Comparison of ENCODE assay signal across 17 cellular contexts in the genomic region with DNA sequence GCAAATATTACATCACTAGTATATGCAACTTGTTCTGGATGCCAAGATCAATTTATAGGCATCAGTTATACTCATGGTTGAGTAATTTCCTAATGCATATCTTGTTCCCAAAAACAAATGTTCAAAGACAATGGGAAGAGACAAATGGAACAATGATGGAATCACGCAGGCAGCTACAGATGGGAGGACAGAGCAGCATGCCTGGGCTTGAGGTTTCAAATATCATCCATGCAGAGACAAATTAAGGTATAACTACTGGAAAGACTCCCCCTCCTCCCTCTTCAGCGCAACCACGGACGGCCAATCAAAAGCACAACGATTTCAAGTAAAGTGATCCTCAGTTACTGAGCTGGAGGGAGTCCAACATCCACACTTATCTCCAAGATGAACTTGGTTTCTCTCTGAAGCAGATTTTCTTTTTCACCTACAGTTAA.
DNase-seq lines count a peak whose midpoint lies in the region; ATAC-seq and TF ChIP-seq lines count a peak whose summit lies in the region.
"Had no signal": no experiment of that assay in that cellular context is flagged by ENCODE, and none has a peak within 500 bp of the region (broad histone marks: within the 10 kb centered on the region; RNA-seq: fewer than 3 reads in every experiment).

No MANE protein-coding gene starts in this region.

- ATAC-seq in foreskin keratinocyte (peak; percentile 77), upper lobe of right lung (no peak), HG03342 (IDR thresholded peaks at IDR 0.05; ENCODE audit: unreplicated experiment) (no peak)
- ATAC-seq: PC-3; stimulated activated naive CD8-positive, alpha-beta T cell treated with anti-CD3 and anti-CD28 coated beads, Interleukin-15, Interleukin-2, amounts not matched to agents 100 U/mL and 50 U/mL, for 24 hours had no signal

- H3K27ac ChIP-seq in cardiac muscle cell = peak overlapping the region; percentile 88
- H3K27ac ChIP-seq in SJCRH30 = peak overlapping the region; percentile 3
- H3K27ac ChIP-seq in foreskin keratinocyte = peak overlapping the region; percentile 10
- H3K27ac ChIP-seq in subcutaneous abdominal adipose tissue (ENCODE audit: low read depth, low read length) = peak overlapping the region; percentile 18
- no peak overlapping the region for H3K27ac ChIP-seq in upper lobe of right lung

- no peaks in the 10 kb centered on the region for H3K9me3 ChIP-seq in cardiac muscle cell (ENCODE audit: low read depth)
- H3K9me3 ChIP-seq in SJCRH30 (replicated peaks) = no peaks in the 10 kb centered on the region
- no peaks in the 10 kb centered on the region for H3K9me3 ChIP-seq in subcutaneous abdominal adipose tissue (ENCODE audit: control insufficient read depth in 5 of 5, low read length in 5 of 5)
- no peaks in the 10 kb centered on the region for H3K9me3 ChIP-seq in upper lobe of right lung
- H3K9me3 ChIP-seq: ovary had no signal

- H3K4me1 ChIP-seq in cardiac muscle cell (ENCODE audit: low read depth) = peaks cover 28% of the 10 kb centered on the region
- H3K4me1 ChIP-seq in SJCRH30 = peaks cover 18% of the 10 kb centered on the region
- peaks cover 23% of the 10 kb centered on the region for H3K4me1 ChIP-seq in foreskin keratinocyte
- H3K4me1 ChIP-seq in subcutaneous abdominal adipose tissue (ENCODE audit: control insufficient read depth in 5 of 5, insufficient read depth in 5 of 5, low read length in 5 of 5) = no peaks in the 10 kb centered on the region
- H3K4me1 ChIP-seq in upper lobe of right lung = no peaks in the 10 kb centered on the region

- H3K36me3 ChIP-seq in cardiac muscle cell (peaks cover 6% of the 10 kb centered on the region), SJCRH30 (peaks cover 63% of the 10 kb centered on the region), subcutaneous abdominal adipose tissue (ENCODE audit: control insufficient read depth in 5 of 5, insufficient read depth in 5 of 5, low read length in 5 of 5) (peaks cover 54 to 88% (median 62%) of the 10 kb centered on the region in 5 donors), upper lobe of right lung (peaks cover 96% of the 10 kb centered on the region)
- H3K36me3 ChIP-seq: ovary had no signal

- intact Hi-C loops in cardiac septum (cut with DNase I) (no loop called here), upper lobe of right lung (cut with DNase I) (no loop called here)

- H3K4me3 ChIP-seq in cardiac muscle cell (no peak overlapping the region), SJCRH30 (no peak overlapping the region), subcutaneous abdominal adipose tissue (ENCODE audit: low read depth in 1 of 5, low read length in 5 of 5) (no peak overlapping the region), upper lobe of right lung (no peak overlapping the region)
- H3K4me3 ChIP-seq: ovary had no signal

- DNase-seq in cardiac muscle cell (ENCODE audit: low read depth in 1 of 2, low spot score in 1 of 2) = peak in 1 of 2 donors; percentile 79
- no peak for DNase-seq in cardiac septum (ENCODE audit: low spot score)
- DNase-seq in SJCRH30 = peak; percentile 70 to 78
- peak; percentile 85 to 97 for DNase-seq in foreskin keratinocyte
- no peak for DNase-seq in ecto neural progenitor cell (ENCODE audit: low spot score)
- DNase-seq in upper lobe of right lung = no peak
- DNase-seq: activated CD4-positive, alpha-beta memory T cell treated with anti-CD3 and anti-CD28 coated beads, Interleukin-2, amount 10 ng/mL, durations not matched to agents 7 days and 5 days; activated naive CD4-positive, alpha-beta T cell; cortex of kidney; H7; ovary; PC-3; stimulated activated CD4-positive, alpha-beta T cell treated with anti-CD3 and anti-CD28 coated beads, Interleukin-2, amount 100 ng/mL, for 48 hours; stimulated activated naive CD8-positive, alpha-beta T cell treated with anti-CD3 and anti-CD28 coated beads, Interleukin-15, Interleukin-2, amounts not matched to agents 100 U/mL and 50 U/mL, for 24 hours; T-helper 2 cell had no signal

- H3K27me3 ChIP-seq in cardiac muscle cell (no peaks in the 10 kb centered on the region), SJCRH30 (no peaks in the 10 kb centered on the region), foreskin keratinocyte (no peaks in the 10 kb centered on the region), subcutaneous abdominal adipose tissue (ENCODE audit: control insufficient read depth in 5 of 5, insufficient read depth in 4 of 5, low read length in 5 of 5) (no peaks in the 10 kb centered on the region), upper lobe of right lung (no peaks in the 10 kb centered on the region)
- H3K27me3 ChIP-seq: ovary had no signal

- TF ChIP-seq CTCF in cardiac muscle cell (IDR thresholded peaks at IDR 0.05; ENCODE audit: low read depth, low read length) = no peak
- no peak for TF ChIP-seq CTCF in foreskin keratinocyte (conservative IDR thresholded peaks at IDR 0.05)
- no peak for TF ChIP-seq CTCF in upper lobe of right lung (IDR thresholded peaks at IDR 0.05)

- no peak overlapping the region for H3K9ac ChIP-seq in subcutaneous abdominal adipose tissue (ENCODE audit: low read length in 5 of 5)

Comparison
In these comparisons a context has a peak if more than half of its experiments do, and no peak if none do; other contexts are left out.
1. DNase-seq: peak in SJCRH30 (2 of 2) and foreskin keratinocyte (2 of 2); none in cardiac septum (single experiment), ecto neural progenitor cell (single experiment) and upper lobe of right lung (single experiment).